In the genomic region with DNA sequence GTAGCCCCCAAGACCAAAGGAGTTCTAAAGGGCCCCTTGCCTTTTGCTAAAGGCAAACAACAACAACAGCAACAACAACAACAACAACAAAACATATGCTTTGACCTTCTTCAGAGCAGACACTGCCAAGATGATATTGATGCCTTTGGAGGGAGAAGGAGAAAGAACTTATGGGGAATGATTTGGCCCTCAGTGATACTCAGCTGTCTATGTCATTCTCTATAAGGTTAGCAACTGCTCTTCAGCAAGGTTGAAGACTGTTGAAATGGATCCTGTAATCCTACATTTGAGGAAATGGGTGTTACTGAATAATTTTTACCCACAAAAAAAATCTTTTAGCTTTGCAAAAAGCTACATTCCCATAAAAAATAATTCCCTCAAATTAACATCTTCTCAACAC, we compare ENCODE assay signal across 1 cellular context.
TF ChIP-seq lines count a peak whose summit lies in the region.

No MANE protein-coding gene starts in this region.

TF ChIP-seq in H1, 55 proteins besides CTCF, POLR2A, EP300 and RAD21:
- TF ChIP-seq CREB1 (IDR thresholded peaks at IDR 0.05) (no peak), TAF1 (IDR thresholded peaks at IDR 0.05; ENCODE audit: low read depth, low read length) (no peak), CHD1 (IDR thresholded peaks at IDR 0.05; ENCODE audit: low read depth, low read length) (no peak)
